Comparison of ENCODE assay signal across 19 cellular contexts in the genomic region with DNA sequence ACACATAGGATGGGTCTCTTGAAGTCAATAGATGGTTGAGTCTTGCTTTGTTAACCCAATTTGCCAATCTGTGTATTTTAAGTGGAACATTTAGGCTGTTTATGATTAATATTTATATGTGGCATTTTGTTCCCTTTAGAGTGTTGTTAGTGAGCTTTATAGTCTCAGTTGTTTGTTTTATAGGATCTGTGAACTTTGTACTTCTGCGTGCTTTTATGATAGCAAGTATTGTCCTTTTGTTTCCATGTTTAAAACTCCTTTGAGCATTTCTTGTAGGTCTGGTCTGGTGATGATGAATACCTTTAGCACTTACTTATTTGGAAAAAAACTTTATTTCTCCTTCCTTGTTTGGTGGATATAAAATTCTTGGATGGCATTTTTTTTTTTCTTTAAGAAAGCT. TPM values are rescaled to one million over a fixed set of nuclear protein-coding genes. Genes with fewer than 3 reads are reported as not detected.
A peak's percentile ranks its signal among the peaks of the same experiment; 100 is the strongest.
DNase-seq lines count a peak whose midpoint lies in the region; ATAC-seq, FAIRE-seq and TF ChIP-seq lines count a peak whose summit lies in the region.
"Had no signal": no experiment of that assay in that cellular context is flagged by ENCODE, and none has a peak within 500 bp of the region (broad histone marks: within the 10 kb centered on the region; RNA-seq: fewer than 3 reads in every experiment).

No MANE protein-coding gene starts in this region.

- FAIRE-seq in colon (lab: Jason Lieb, UNC) (peak; percentile 24), urothelium cell line (lab: Jason Lieb, UNC) (peak; percentile 35), frontal cortex (lab: Jason Lieb, UNC) (no peak)
- FAIRE-seq: A549, D721Med, G401.6, GM12891, GM19239 had no signal

- H3K9me3 ChIP-seq in mucosa of descending colon = peaks cover 27% of the 10 kb centered on the region

- intact Hi-C loops in mucosa of descending colon (cut with DNase I, micrococcal nuclease) = no loop called here

- no peaks in the 10 kb centered on the region for H3K36me3 ChIP-seq in mucosa of descending colon (ENCODE audit: low read depth)
- H3K36me3 ChIP-seq: BLaER1 treated with 17β-estradiol and CSF1 and Interleukin-3, amounts not matched to agents 10 nM and 100 nM had no signal

- DNase-seq in mucosa of descending colon (no peak), urothelium cell line (ENCODE audit: low spot score) (no peak), frontal cortex (ENCODE audit: low spot score in 2 of 2) (no peak)
- no peak for DNase-seq in activated CD4-positive, alpha-beta T cell treated with anti-CD3 and anti-CD28 coated beads for 4 hours
- DNase-seq: AML-193; Caco-2; Calu3; CD4-positive, alpha-beta T cell; CD8-positive, alpha-beta T cell; DMS79 treated with DMSO at 0.1 percent for 48 hours; GF-D8 had no signal

- peak; percentile 75 for ATAC-seq in mucosa of descending colon
- ATAC-seq: A549; CD8-positive, alpha-beta T cell had no signal

- no peaks in the 10 kb centered on the region for H3K4me1 ChIP-seq in mucosa of descending colon (ENCODE audit: low read depth)
- H3K4me1 ChIP-seq: A549; BLaER1 treated with 17β-estradiol and CSF1 and Interleukin-3, amounts not matched to agents 10 nM and 100 nM; Caco-2 had no signal

- H3K4me3 ChIP-seq in mucosa of descending colon = no peak overlapping the region
- H3K4me3 ChIP-seq: A549; BLaER1 treated with 17β-estradiol and CSF1 and Interleukin-3, amounts not matched to agents 10 nM and 100 nM had no signal

- TF ChIP-seq CTCF in mucosa of descending colon (IDR thresholded peaks at IDR 0.05) = no peak

RNA-seq across cellular contexts. Expression of a gene that starts 23.8 kb away (rescaled TPM):
- 1,000 to 10,000 TPM; 1,113 to 2,199 (median 1,750) TPM for total RNA-seq in mucosa of descending colon
- total RNA-seq in frontal cortex = 41.2 TPM

RNA-seq across cellular contexts. Expression of a gene that starts 31.2 kb away (rescaled TPM):
- total RNA-seq in mucosa of descending colon = under 1 TPM; 0.12 to 0.94 (median 0.47) TPM
- 9.0 TPM for total RNA-seq in frontal cortex
- total RNA-seq: A172, Caco-2 had no signal

Comparison
In these comparisons a context has a peak if more than half of its experiments do, and no peak if none do; other contexts are left out.
1. RNA of a gene that starts 23.8 kb away (total RNA-seq): 1,113 to 2,199 TPM in mucosa of descending colon; 41.2 TPM in frontal cortex (single experiment); every median in the first group is over 10 times any median in the second.